Comparison of ENCODE assay signal across 32 cellular contexts in genomic region chr17:14112407-14112806, GRCh38.
"Had no signal": no experiment of that assay in that cellular context is flagged by ENCODE, and none has a peak within 500 bp of the region (broad histone marks: within the 10 kb centered on the region; RNA-seq: fewer than 3 reads in every experiment).

No MANE protein-coding gene starts in this region.

- H3K4me3 ChIP-seq: adrenal gland, body of pancreas, breast epithelium, MG63, SJSA1 had no signal

- FAIRE-seq: astrocyte had no signal

- H3K27ac Mint-ChIP-seq: activated CD4-positive, alpha-beta memory T cell treated with anti-CD3 and anti-CD28 coated beads, Interleukin-2, amount 10 ng/mL, durations not matched to agents 7 days and 5 days; activated CD8-positive, alpha-beta memory T cell treated with anti-CD3 and anti-CD28 coated beads, Interleukin-2, amount 10 ng/mL, durations not matched to agents 7 days and 5 days; activated naive CD4-positive, alpha-beta T cell treated with anti-CD3 and anti-CD28 coated beads, Interleukin-2, amount 10 ng/mL, durations not matched to agents 7 days and 5 days; activated naive CD8-positive, alpha-beta T cell treated with anti-CD3 and anti-CD28 coated beads, Interleukin-2, amount 10 ng/mL, durations not matched to agents 7 days and 5 days had no signal

- H3K27ac ChIP-seq: adrenal gland, body of pancreas, breast epithelium, SJSA1, WERI-Rb-1 had no signal

- H3K27me3 Mint-ChIP-seq: activated CD4-positive, alpha-beta memory T cell treated with anti-CD3 and anti-CD28 coated beads, Interleukin-2, amount 10 ng/mL, durations not matched to agents 7 days and 5 days; activated CD8-positive, alpha-beta memory T cell treated with anti-CD3 and anti-CD28 coated beads, Interleukin-2, amount 10 ng/mL, durations not matched to agents 7 days and 5 days; activated naive CD4-positive, alpha-beta T cell treated with anti-CD3 and anti-CD28 coated beads, Interleukin-2, amount 10 ng/mL, durations not matched to agents 7 days and 5 days; activated naive CD8-positive, alpha-beta T cell treated with anti-CD3 and anti-CD28 coated beads, Interleukin-2, amount 10 ng/mL, durations not matched to agents 7 days and 5 days had no signal

- H3K27me3 ChIP-seq: adrenal gland, body of pancreas, breast epithelium, MG63, SJSA1 had no signal

- DNase-seq: activated CD4-positive, alpha-beta memory T cell treated with anti-CD3 and anti-CD28 coated beads, Interleukin-2, amount 10 ng/mL, durations not matched to agents 7 days and 5 days; activated CD4-positive, alpha-beta T cell treated with anti-CD3 and anti-CD28 coated beads for 1 hour; activated CD4-positive, alpha-beta T cell treated with anti-CD3 and anti-CD28 coated beads for 48 hours; activated CD4-positive, CD25-positive, alpha-beta regulatory T cell; activated CD8-positive, alpha-beta memory T cell treated with anti-CD3 and anti-CD28 coated beads for 24 hours; activated CD8-positive, alpha-beta memory T cell treated with anti-CD3 and anti-CD28 coated beads, Interleukin-2, amount 10 ng/mL, durations not matched to agents 7 days and 5 days; activated CD8-positive, alpha-beta memory T cell treated with anti-CD3 and anti-CD28 coated beads, Interleukin-2, amount 50 U/mL, for 48 hours; activated gamma-delta T cell treated with Interleukin-2 at 50 U/mL for 16 hours; activated naive CD4-positive, alpha-beta T cell treated with anti-CD3 and anti-CD28 coated beads, Interleukin-2, amount 10 ng/mL, durations not matched to agents 7 days and 5 days; activated naive CD8-positive, alpha-beta T cell treated with anti-CD3 and anti-CD28 coated beads, Interleukin-2, amount 10 ng/mL, durations not matched to agents 7 days and 5 days; adrenal gland; body of pancreas; cerebellar nuclear complex; Kasumi-1; KG1; MG63; NCI-H1048; NCI-H1105 treated with DMSO at 0.1 percent for 48 hours; NCI-H1436; NCI-H1694; NCI-H1930; NCI-H345; NCI-H524 treated with DMSO at 0.1 percent for 48 hours; RPMI8226; SHP77 treated with DMSO at 0.1 percent for 48 hours; SK-N-SH; T-helper 9 cell; WERI-Rb-1 had no signal

- H3K9me3 ChIP-seq: adrenal gland, body of pancreas, breast epithelium, MG63, SJSA1, SK-N-SH had no signal

- ATAC-seq: activated CD8-positive, alpha-beta memory T cell treated with anti-CD3 and anti-CD28 coated beads, Interleukin-2, amount 10 ng/mL, durations not matched to agents 7 days and 5 days; body of pancreas; Panc1 had no signal

- H3K9me3 Mint-ChIP-seq: activated CD4-positive, alpha-beta memory T cell treated with anti-CD3 and anti-CD28 coated beads, Interleukin-2, amount 10 ng/mL, durations not matched to agents 7 days and 5 days had no signal

- H3K4me1 ChIP-seq: breast epithelium, SJSA1 had no signal

- H3K36me3 ChIP-seq: adrenal gland, breast epithelium, MG63, SJSA1, WERI-Rb-1 had no signal

- H3K4me3 Mint-ChIP-seq: activated CD4-positive, alpha-beta memory T cell treated with anti-CD3 and anti-CD28 coated beads, Interleukin-2, amount 10 ng/mL, durations not matched to agents 7 days and 5 days; activated CD8-positive, alpha-beta memory T cell treated with anti-CD3 and anti-CD28 coated beads, Interleukin-2, amount 10 ng/mL, durations not matched to agents 7 days and 5 days; activated naive CD4-positive, alpha-beta T cell treated with anti-CD3 and anti-CD28 coated beads, Interleukin-2, amount 10 ng/mL, durations not matched to agents 7 days and 5 days; activated naive CD8-positive, alpha-beta T cell treated with anti-CD3 and anti-CD28 coated beads, Interleukin-2, amount 10 ng/mL, durations not matched to agents 7 days and 5 days had no signal
